ENCODE assay signal across 26 cellular contexts in the genomic region with DNA sequence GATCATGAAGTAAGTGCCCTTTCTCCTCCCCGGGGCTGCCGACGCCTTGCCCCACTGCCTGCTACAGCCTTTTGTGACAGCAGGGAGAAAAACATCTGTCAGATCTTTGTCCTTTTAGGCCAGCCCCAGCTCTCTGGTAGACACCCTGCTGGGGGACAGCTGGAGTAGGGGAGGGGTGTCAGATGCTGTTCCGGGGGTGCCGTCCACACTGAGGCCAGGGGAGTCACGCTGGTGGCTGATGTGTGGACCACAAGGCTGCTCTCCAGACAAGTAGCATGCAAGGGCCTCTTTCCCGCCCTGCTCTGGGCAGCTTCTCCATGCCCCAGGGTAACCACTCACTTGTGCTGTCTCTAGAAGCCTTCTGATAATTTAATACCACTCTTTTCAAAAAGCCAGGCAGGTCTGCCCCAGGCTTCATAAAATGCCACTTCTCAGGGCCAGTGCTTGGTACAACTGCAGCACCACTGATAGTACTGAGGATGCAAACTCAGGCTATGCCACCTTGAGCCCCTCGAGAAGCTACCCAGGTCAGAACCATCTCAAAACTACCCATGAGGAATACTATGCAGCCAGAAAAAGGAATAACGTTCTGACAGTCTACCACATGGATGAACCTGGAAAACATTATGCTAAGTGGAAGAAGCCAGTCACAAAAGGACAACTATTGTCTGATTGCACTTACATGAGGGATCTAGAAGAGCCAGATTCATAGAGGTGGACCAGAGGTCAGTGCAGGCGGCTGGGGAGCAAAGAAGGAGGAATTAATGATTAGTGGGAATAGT.
"Had no signal": no experiment of that assay in that cellular context is flagged by ENCODE, and none has a peak within 500 bp of the region (broad histone marks: within the 10 kb centered on the region; RNA-seq: fewer than 3 reads in every experiment).

No MANE protein-coding gene starts in this region.

- H3K36me3 Mint-ChIP-seq: activated CD8-positive, alpha-beta memory T cell treated with anti-CD3 and anti-CD28 coated beads, Interleukin-2, amount 10 ng/mL, durations not matched to agents 7 days and 5 days; activated naive CD8-positive, alpha-beta T cell treated with anti-CD3 and anti-CD28 coated beads for 36 hours; mesothelial cell of epicardium; naive B cell; neural progenitor cell had no signal

- H3K4me2 ChIP-seq: neural progenitor cell had no signal

- H3K27me3 ChIP-seq: adrenal gland, ascending aorta, brain microvascular endothelial cell, neural progenitor cell, stomach, thyroid gland, upper lobe of left lung, vagina had no signal

- ATAC-seq: activated CD8-positive, alpha-beta memory T cell treated with anti-CD3 and anti-CD28 coated beads, Interleukin-2, amount 10 ng/mL, durations not matched to agents 7 days and 5 days; activated CD8-positive, alpha-beta T cell treated with anti-CD3 and anti-CD28 coated beads, Interleukin-2, amount 10 ng/mL, durations not matched to agents 7 days and 5 days; left cardiac atrium; left ventricle myocardium superior; right cardiac atrium had no signal

- H3K4me1 ChIP-seq: adrenal gland, ascending aorta, neural progenitor cell, stomach, thyroid gland, vagina had no signal

- H3K27ac Mint-ChIP-seq: activated CD8-positive, alpha-beta memory T cell treated with anti-CD3 and anti-CD28 coated beads, Interleukin-2, amount 10 ng/mL, durations not matched to agents 7 days and 5 days; activated CD8-positive, alpha-beta T cell treated with anti-CD3 and anti-CD28 coated beads, Interleukin-2, amount 10 ng/mL, durations not matched to agents 7 days and 5 days; activated naive CD8-positive, alpha-beta T cell treated with anti-CD3 and anti-CD28 coated beads for 36 hours; mesothelial cell of epicardium; neural progenitor cell had no signal

- H3K36me3 ChIP-seq: adrenal gland, ascending aorta, brain microvascular endothelial cell, neural progenitor cell, stomach, thyroid gland, upper lobe of left lung, vagina had no signal

- H3K4me3 ChIP-seq: adrenal gland, ascending aorta, coronary artery, dorsolateral prefrontal cortex, neural progenitor cell, stomach, thyroid gland, upper lobe of left lung, vagina had no signal

- FAIRE-seq: frontal cortex had no signal

- H3K9me3 Mint-ChIP-seq: activated naive CD8-positive, alpha-beta T cell treated with anti-CD3 and anti-CD28 coated beads for 36 hours; mesothelial cell of epicardium had no signal

- H3K27ac ChIP-seq: adrenal gland, ascending aorta, brain microvascular endothelial cell, coronary artery, neural progenitor cell, stomach, thyroid gland, upper lobe of left lung, vagina had no signal

- DNase-seq: activated CD4-positive, alpha-beta T cell treated with anti-CD3 and anti-CD28 coated beads for 1 hour; activated CD8-positive, alpha-beta memory T cell treated with anti-CD3 and anti-CD28 coated beads, Interleukin-2, amount 10 ng/mL, durations not matched to agents 7 days and 5 days; activated CD8-positive, alpha-beta T cell treated with anti-CD3 and anti-CD28 coated beads, Interleukin-2, amount 10 ng/mL, durations not matched to agents 7 days and 5 days; activated effector memory CD4-positive, alpha-beta T cell treated with Interleukin-2 at 50 U/mL for 16 hours; activated naive CD4-positive, alpha-beta T cell treated with Interleukin-2 at 50 U/mL for 16 hours; activated naive CD8-positive, alpha-beta T cell treated with anti-CD3 and anti-CD28 coated beads for 36 hours; adrenal gland; brain microvascular endothelial cell; dorsolateral prefrontal cortex; effector memory CD4-positive, alpha-beta T cell; islet precursor cell; left cardiac atrium; left ventricle myocardium superior; naive B cell; right cardiac atrium; stimulated activated CD4-positive, alpha-beta T cell treated with anti-CD3 and anti-CD28 coated beads, Interleukin-2, amount 100 ng/mL, for 48 hours; stomach; T-helper 9 cell; thyroid gland; upper lobe of left lung had no signal

- H3K27me3 Mint-ChIP-seq: activated CD8-positive, alpha-beta memory T cell treated with anti-CD3 and anti-CD28 coated beads, Interleukin-2, amount 10 ng/mL, durations not matched to agents 7 days and 5 days; activated naive CD8-positive, alpha-beta T cell treated with anti-CD3 and anti-CD28 coated beads for 36 hours; naive B cell had no signal

- H3K4me3 Mint-ChIP-seq: activated CD8-positive, alpha-beta memory T cell treated with anti-CD3 and anti-CD28 coated beads, Interleukin-2, amount 10 ng/mL, durations not matched to agents 7 days and 5 days; activated CD8-positive, alpha-beta T cell treated with anti-CD3 and anti-CD28 coated beads, Interleukin-2, amount 10 ng/mL, durations not matched to agents 7 days and 5 days; activated naive CD8-positive, alpha-beta T cell treated with anti-CD3 and anti-CD28 coated beads for 36 hours; mesothelial cell of epicardium; naive B cell; neural progenitor cell had no signal

- H3K9me3 ChIP-seq: adrenal gland, ascending aorta, thyroid gland, vagina had no signal

- H3K9ac ChIP-seq: neural progenitor cell had no signal

- H2AFZ ChIP-seq: neural progenitor cell had no signal
